9 cellular contexts compared by ENCODE assay signal in the genomic region with DNA sequence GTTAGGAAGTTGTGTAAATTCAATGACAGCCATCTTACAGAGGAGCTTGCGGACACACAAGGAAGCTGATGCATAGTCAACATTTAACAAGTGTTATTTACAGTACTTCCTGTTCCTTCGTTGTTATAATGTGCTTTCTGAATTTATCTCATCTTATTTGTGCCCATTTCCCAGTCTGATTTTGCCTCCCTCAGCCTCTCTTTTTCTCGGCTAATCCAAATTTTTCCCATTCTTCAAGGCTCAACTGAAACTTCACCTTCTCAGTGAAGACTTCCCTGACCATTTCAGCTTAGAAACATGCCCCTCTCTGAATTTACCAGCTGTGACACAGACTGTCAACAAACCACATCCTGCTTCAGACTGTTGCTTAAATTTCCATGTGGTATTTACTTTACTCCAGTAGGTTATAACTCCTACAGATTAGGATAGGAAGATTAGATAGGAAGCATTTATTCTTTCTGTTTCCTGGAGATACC. TPM values are rescaled to one million over a fixed set of nuclear protein-coding genes. Genes with fewer than 3 reads are reported as not detected.
DNase-seq lines count a peak whose midpoint lies in the region; ATAC-seq, FAIRE-seq and TF ChIP-seq lines count a peak whose summit lies in the region.
"Had no signal": no experiment of that assay in that cellular context is flagged by ENCODE, and none has a peak within 500 bp of the region (broad histone marks: within the 10 kb centered on the region; RNA-seq: fewer than 3 reads in every experiment).

No MANE protein-coding gene starts in this region.

- H3K4me1 ChIP-seq in H1 (replicated peaks in 1 of 4; ENCODE audit: control insufficient read depth in 3 of 4, insufficient read depth in 4 of 4, low read length in 3 of 4): no peaks in the 10 kb centered on the region; a peak in 1 of 7 replicates
- peaks cover 0 to 3% of the 10 kb centered on the region in 2 donors for H3K4me1 ChIP-seq in small intestine (ENCODE audit: control insufficient read depth in 2 of 2, insufficient read depth in 1 of 2, low read depth in 1 of 2, low read length in 1 of 2)

- TF ChIP-seq CTCF in H1 (IDR thresholded peaks at IDR 0.05; ENCODE audit: control extremely low read depth in 1 of 3, insufficient read depth in 1 of 3, low read depth in 1 of 3, low read length in 3 of 3): no peak

- H2AK5ac ChIP-seq in H1 (ENCODE audit: low read depth, low read length): no peak overlapping the region

- WGBS in H1 (ENCODE audit: extremely low coverage in 1 of 2, insufficient coverage in 1 of 2, insufficient read length in 1 of 2, insufficient replicate concordance in 2 of 2, low coverage in 1 of 2, low lambda C conversion rate in 2 of 2, missing lambda C conversion rate in 1 of 2), 2 experiments: 83% methylated on average over 3 of the region's 3 CpGs; no CpG with 5 or more reads in 1 of the 2 experiments
- WGBS in small intestine, 3 donors: 41 to 59% (median 50%) methylated on average over 3 of the region's 3 CpGs

- H4K8ac ChIP-seq in H1 (ENCODE audit: extremely low read depth, insufficient read depth, low read length): no peak overlapping the region

- H3K27ac ChIP-seq in H1 (ENCODE audit: low read depth, low read length) (no peak overlapping the region), small intestine (ENCODE audit: low read depth in 1 of 2, low read length in 1 of 2) (peak overlapping the region in 1 of 2 donors; percentile 89)

- no peak for TF ChIP-seq RAD21 in H1 (IDR thresholded peaks at IDR 0.05 in 1 of 2, conservative IDR thresholded peaks at IDR 0.05 in 1 of 2; ENCODE audit: low read depth in 2 of 2, low read length in 2 of 2)

- TF ChIP-seq POLR2A in H1 (IDR thresholded peaks at IDR 0.05; ENCODE audit: control extremely low read depth in 1 of 2, low read depth in 2 of 2, low read length in 2 of 2): no peak

- H3K23ac ChIP-seq in H1 (ENCODE audit: insufficient read length): no peak overlapping the region

- H2BK5ac ChIP-seq in H1 (ENCODE audit: low read depth, low read length): no peak overlapping the region

- H3K79me1 ChIP-seq in H1 (ENCODE audit: low read depth, low read length): no peaks in the 10 kb centered on the region

- no peak overlapping the region for H2BK12ac ChIP-seq in H1 (ENCODE audit: low read depth, low read length)

- FAIRE-seq in GM19239 (lab: Jason Lieb, UNC): peak; percentile 90
- peak; percentile 95 for FAIRE-seq in RCC 7860 (lab: Jason Lieb, UNC)
- no peak for FAIRE-seq in H1 (lab: Jason Lieb, UNC)
- no peak for FAIRE-seq in small intestine (lab: Jason Lieb, UNC)

- TF ChIP-seq EP300 in H1 (IDR thresholded peaks at IDR 0.05; ENCODE audit: borderline replicate concordance in 1 of 2, low read depth in 2 of 2, low read length in 2 of 2): no peak

- H3K4me3 ChIP-seq in H1 (ENCODE audit: extremely low read depth in 1 of 4, insufficient read depth in 2 of 4, low read depth in 3 of 4, low read length in 4 of 4) (no peak overlapping the region), small intestine (ENCODE audit: low read depth in 1 of 2, low read length in 2 of 2) (no peak overlapping the region)
- H3K4me3 ChIP-seq: heart left ventricle had no signal

- POLR2A ChIA-PET in H1 (lab: Charles Lee; ENCODE audit: partially characterized antibody): no interaction called here

- no peak overlapping the region for H4K5ac ChIP-seq in H1 (ENCODE audit: insufficient read length, low read depth, low read length)

- H3K36me3 ChIP-seq in H1 (ENCODE audit: control insufficient read depth in 2 of 4, insufficient read depth in 4 of 4, low read length in 3 of 4) (no peaks in the 10 kb centered on the region), small intestine (ENCODE audit: control insufficient read depth in 2 of 2, insufficient read depth in 2 of 2, low read length in 2 of 2) (no peaks in the 10 kb centered on the region)
- H3K36me3 ChIP-seq: heart left ventricle had no signal

- no peaks in the 10 kb centered on the region for H3K79me2 ChIP-seq in H1 (ENCODE audit: control insufficient read depth in 1 of 2, insufficient read depth in 2 of 2, low read length in 2 of 2)

- no peak overlapping the region for H2BK120ac ChIP-seq in H1 (replicated peaks; ENCODE audit: low read depth, low read length)

- H3K27me3 ChIP-seq in H1 (replicated peaks in 1 of 4; ENCODE audit: control insufficient read depth in 3 of 4, extremely low read depth in 1 of 4, insufficient read depth in 3 of 4, low read length in 3 of 4) (no peaks in the 10 kb centered on the region), small intestine (ENCODE audit: control insufficient read depth in 2 of 2, insufficient read depth in 2 of 2, low read length in 2 of 2) (no peaks in the 10 kb centered on the region)
- H3K27me3 ChIP-seq: heart left ventricle had no signal

- no peaks in the 10 kb centered on the region for H4K20me1 ChIP-seq in H1 (replicated peaks in 1 of 2; ENCODE audit: control insufficient read depth in 1 of 2, insufficient read depth in 2 of 2, low read length in 2 of 2)

- H3K4ac ChIP-seq in H1 (replicated peaks; ENCODE audit: insufficient read length, low read depth, low read length): no peak overlapping the region

- H2AFZ ChIP-seq in H1 (ENCODE audit: low read length): 0 out of 2 replicates have a peak overlapping the region, but pooled peaks have one; percentile 15

- H2BK20ac ChIP-seq in H1 (ENCODE audit: low read length): no peak overlapping the region

- no peak overlapping the region for H3K9ac ChIP-seq in H1 (replicated peaks in 1 of 4; ENCODE audit: extremely low read depth in 1 of 4, low read depth in 3 of 4, low read length in 3 of 4)

- DNase-seq in AG08396 (ENCODE audit: low spot score) (peak; percentile 52), GM19239 (ENCODE audit: insufficient read length, low spot score) (no peak), RCC 7860 (ENCODE audit: low spot score) (peak; percentile 67), H1 (ENCODE audit: low read depth in 1 of 2, low spot score in 2 of 2) (no peak), small intestine (peak; percentile 46), 8988T (no peak)
- no peak for DNase-seq in activated effector memory CD4-positive, alpha-beta T cell treated with anti-CD3 and anti-CD28 coated beads, Interleukin-2, amount 50 U/mL, for 16 hours
- DNase-seq: heart left ventricle had no signal

- H3K18ac ChIP-seq in H1 (ENCODE audit: extremely low read depth, low read length): no peak overlapping the region

- H3K9me3 ChIP-seq in H1 (ENCODE audit: insufficient read depth in 2 of 2, low read depth in 1 of 2, low read length in 1 of 2): no peaks in the 10 kb centered on the region
- no peaks in the 10 kb centered on the region for H3K9me3 ChIP-seq in small intestine (ENCODE audit: control insufficient read depth, low read depth)
- H3K9me3 ChIP-seq: heart left ventricle had no signal

- H3K14ac ChIP-seq in H1 (ENCODE audit: insufficient read length): no peak overlapping the region

- peak; percentile 81 for ATAC-seq in HG03442 (IDR thresholded peaks at IDR 0.05; ENCODE audit: unreplicated experiment)

- H3K23me2 ChIP-seq in H1 (ENCODE audit: low read depth, low read length): no peaks in the 10 kb centered on the region

- no peak overlapping the region for H4K91ac ChIP-seq in H1 (replicated peaks; ENCODE audit: insufficient read length, low read length)

- no peak overlapping the region for H2BK15ac ChIP-seq in H1 (ENCODE audit: low read length)

- H3K56ac ChIP-seq in H1 (replicated peaks; ENCODE audit: insufficient read length, low read depth, low read length): no peak overlapping the region

- CTCF ChIA-PET in H1 (lab: Charles Lee; ENCODE audit: partially characterized antibody): interaction anchor here (0.8 to 5.2 kb wide), 2 partner anchors 15 to 324 kb away, joined by 5 to 28 read pairs; no protein-coding TSS in a partner anchor

- no peak overlapping the region for H3K4me2 ChIP-seq in H1 (ENCODE audit: insufficient read depth in 1 of 2, low read depth in 2 of 2, low read length in 2 of 2)

TF ChIP-seq in H1, 55 proteins besides CTCF, POLR2A, EP300 and RAD21:
- TF ChIP-seq TAF7 (optimal IDR thresholded peaks at IDR 0.05; ENCODE audit: borderline replicate concordance, low read depth, low read length) (no peak), CTBP2 (IDR thresholded peaks at IDR 0.05; ENCODE audit: borderline replicate concordance, insufficient read depth, insufficient read length, low read length) (no peak)

RNA-seq across cellular contexts. Expression of gene CP, which starts 55.7 kb away (rescaled TPM):
- total RNA-seq in H1 (2021; fragmentation: NEBNext Ultra II Directional; extraction: Animal tissue kit (Norgen Biotek cat#: 25700)): 2.1 and 2.6 TPM in 2 replicates
- polyA plus RNA-seq in H1 (2011; rRNA removed) (0.32 and 0.46 TPM in 2 replicates), small intestine (10 to 100 TPM in 1 of 3 donors, 1 to 10 TPM in 2; 1.8 to 15.6 (median 3.8) TPM)
- 0.97 TPM for polyA plus RNA-seq in H1 (2011; cell fraction: cytosol; rRNA removed)
- 1.0 TPM for polyA plus RNA-seq in H1 (2011; cell fraction: nucleus; rRNA removed)
- 0.78 to 2.9 TPM (median 1.2 TPM) in 4 replicates for polyA plus RNA-seq in H1 (2012, experiment 1 of 2)
- not detected for polyA plus RNA-seq in H1 (2012, experiment 2 of 2)
- polyA plus RNA-seq in H1 (2013, experiment 1 of 2): 3.0 TPM
- polyA plus RNA-seq in H1 (2013, experiment 2 of 2): 3.2 TPM
- polyA minus RNA-seq in H1 (2011; rRNA and poly(A)+ RNA removed): 1.5 TPM in 2 replicates
- polyA minus RNA-seq in H1 (2011; cell fraction: cytosol; rRNA and poly(A)+ RNA removed): not detected
- 5.9 TPM for polyA minus RNA-seq in H1 (2011; cell fraction: nucleus; rRNA and poly(A)+ RNA removed)

RNA-seq across cellular contexts. Expression of gene TM4SF18, which starts 56.1 kb away (rescaled TPM):
- 2.9 and 3.3 TPM in 2 replicates for total RNA-seq in H1 (2021; fragmentation: NEBNext Ultra II Directional; extraction: Animal tissue kit (Norgen Biotek cat#: 25700))
- polyA plus RNA-seq in H1 (2011; rRNA removed): 4.5 and 13.6 TPM in 2 replicates
- polyA plus RNA-seq in H1 (2011; cell fraction: cytosol; rRNA removed): 5.3 TPM
- polyA plus RNA-seq in H1 (2011; cell fraction: nucleus; rRNA removed): 2.4 TPM
- polyA plus RNA-seq in H1 (2012, experiment 1 of 2): 7.0 to 14.7 TPM (median 8.8 TPM) in 4 replicates
- polyA plus RNA-seq in H1 (2012, experiment 2 of 2): 2.8 TPM
- 13.5 TPM for polyA plus RNA-seq in H1 (2013, experiment 1 of 2)
- 15.9 TPM for polyA plus RNA-seq in H1 (2013, experiment 2 of 2)
- 5.3 and 17.2 TPM in 2 replicates for polyA minus RNA-seq in H1 (2011; rRNA and poly(A)+ RNA removed)
- not detected for polyA minus RNA-seq in H1 (2011; cell fraction: cytosol; rRNA and poly(A)+ RNA removed)
- 5.9 TPM for polyA minus RNA-seq in H1 (2011; cell fraction: nucleus; rRNA and poly(A)+ RNA removed)
- 1 to 10 TPM in 1 of 3 donors, under 1 TPM in 1, not detected in 1; 0.27 to 1.1 TPM for polyA plus RNA-seq in small intestine

Comparison
In these comparisons a context has a peak if more than half of its experiments do, and no peak if none do; other contexts are left out.
1. DNase-seq: peak in AG08396 (single experiment), RCC 7860 (single experiment) and small intestine (single experiment); none in GM19239 (single experiment), H1 (0 of 2), activated effector memory CD4-positive, alpha-beta T cell treated with anti-CD3 and anti-CD28 coated beads, Interleukin-2, amount 50 U/mL, for 16 hours (single experiment) and 8988T (single experiment).